ENCODE assay signal across 1 cellular context in the genomic region with DNA sequence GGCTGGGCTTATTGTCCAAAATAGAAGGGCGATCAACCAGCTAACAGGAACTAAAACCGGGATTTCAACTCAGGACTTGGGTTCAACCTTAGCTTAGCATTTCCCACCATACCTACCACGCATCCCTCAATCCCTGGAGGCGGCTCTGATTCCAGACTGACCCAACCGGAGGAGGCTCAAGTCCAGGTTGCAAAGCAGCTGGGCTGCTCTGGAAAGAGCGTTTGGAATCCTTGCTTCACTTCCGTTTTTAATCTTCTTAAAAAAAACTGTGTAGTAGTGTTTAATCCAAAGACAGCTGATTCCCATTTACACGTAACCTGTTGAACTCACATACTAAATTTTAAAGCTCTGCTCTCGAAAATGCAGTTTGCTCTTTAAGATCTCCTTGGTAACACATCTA.
TF ChIP-seq lines count a peak whose summit lies in the region.

No MANE protein-coding gene starts in this region.

TF ChIP-seq in HEK293, 187 proteins besides CTCF, POLR2A, EP300 and RAD21 (continued from another document):
- TF ChIP-seq SCRT1 (tag by site-specific recombination; IDR thresholded peaks at IDR 0.05; ENCODE audit: borderline replicate concordance) (0 out of 2 replicates have a peak, but pooled peaks have one; percentile 40), TCF7L2 (IDR thresholded peaks at IDR 0.05; ENCODE audit: borderline replicate concordance, low read depth, low read length) (no peak), GLIS1 (tag by site-specific recombination; IDR thresholded peaks at IDR 0.05) (no peak), ZNF791 (tag by site-specific recombination; IDR thresholded peaks at IDR 0.05) (no peak)
- TF ChIP-seq, protein P1, sequence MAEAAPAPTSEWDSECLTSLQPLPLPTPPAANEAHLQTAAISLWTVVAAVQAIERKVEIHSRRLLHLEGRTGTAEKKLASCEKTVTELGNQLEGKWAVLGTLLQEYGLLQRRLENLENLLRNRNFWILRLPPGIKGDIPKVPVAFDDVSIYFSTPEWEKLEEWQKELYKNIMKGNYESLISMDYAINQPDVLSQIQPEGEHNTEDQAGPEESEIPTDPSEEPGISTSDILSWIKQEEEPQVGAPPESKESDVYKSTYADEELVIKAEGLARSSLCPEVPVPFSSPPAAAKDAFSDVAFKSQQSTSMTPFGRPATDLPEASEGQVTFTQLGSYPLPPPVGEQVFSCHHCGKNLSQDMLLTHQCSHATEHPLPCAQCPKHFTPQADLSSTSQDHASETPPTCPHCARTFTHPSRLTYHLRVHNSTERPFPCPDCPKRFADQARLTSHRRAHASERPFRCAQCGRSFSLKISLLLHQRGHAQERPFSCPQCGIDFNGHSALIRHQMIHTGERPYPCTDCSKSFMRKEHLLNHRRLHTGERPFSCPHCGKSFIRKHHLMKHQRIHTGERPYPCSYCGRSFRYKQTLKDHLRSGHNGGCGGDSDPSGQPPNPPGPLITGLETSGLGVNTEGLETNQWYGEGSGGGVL (tag by site-specific recombination; IDR thresholded peaks at IDR 0.05) = no peak
